13 cellular contexts compared by ENCODE assay signal in the genomic region with DNA sequence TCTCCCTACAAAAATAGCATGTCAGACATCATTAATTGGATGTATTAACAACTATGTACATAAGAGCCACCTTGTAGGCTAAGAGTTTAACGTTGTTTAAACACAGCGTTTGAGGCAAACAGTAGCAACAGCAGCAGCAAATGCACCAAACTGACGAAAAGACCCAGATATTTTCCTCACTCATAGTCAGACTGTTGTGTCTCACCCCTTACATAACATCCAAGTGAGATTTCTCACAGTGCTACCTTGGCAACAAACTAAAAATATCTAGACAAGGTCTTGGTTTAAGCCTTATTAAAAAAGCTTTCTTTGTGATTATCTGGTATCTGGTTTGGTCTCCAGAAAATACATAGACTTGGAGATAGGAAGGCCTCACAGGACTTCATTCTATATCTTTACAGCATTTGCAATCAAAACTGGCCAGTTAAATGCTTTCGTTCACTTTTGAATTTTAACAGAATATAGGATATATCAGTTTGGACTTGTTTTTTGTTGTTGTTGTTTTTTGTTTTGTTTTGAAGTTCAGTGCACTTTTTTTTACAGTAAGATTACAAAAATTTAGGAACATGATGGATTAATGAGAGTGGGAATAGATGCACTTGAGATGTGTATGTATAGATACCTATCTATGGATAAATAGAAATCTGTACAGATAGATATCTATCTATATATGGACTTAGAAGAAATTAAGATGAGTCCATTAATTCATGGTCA. TPM values are rescaled to one million over a fixed set of nuclear protein-coding genes. Genes with fewer than 3 reads are reported as not detected.
A peak's percentile ranks its signal among the peaks of the same experiment; 100 is the strongest.
DNase-seq lines count a peak whose midpoint lies in the region; ATAC-seq and TF ChIP-seq lines count a peak whose summit lies in the region.
"Had no signal": no experiment of that assay in that cellular context is flagged by ENCODE, and none has a peak within 500 bp of the region (broad histone marks: within the 10 kb centered on the region; RNA-seq: fewer than 3 reads in every experiment).

No MANE protein-coding gene starts in this region.

- TF ChIP-seq POLR2A in breast epithelium (IDR thresholded peaks at IDR 0.05) (no peak), tibial nerve (IDR thresholded peaks at IDR 0.05) (no peak)

- H3K36me3 ChIP-seq in breast epithelium, result no peaks in the 10 kb centered on the region
- no peaks in the 10 kb centered on the region for H3K36me3 ChIP-seq in colonic mucosa
- no peaks in the 10 kb centered on the region for H3K36me3 ChIP-seq in tibial nerve

- no peaks in the 10 kb centered on the region for H3K27me3 ChIP-seq in breast epithelium
- no peaks in the 10 kb centered on the region for H3K27me3 ChIP-seq in colonic mucosa
- no peaks in the 10 kb centered on the region for H3K27me3 ChIP-seq in tibial nerve

- peak overlapping the region; percentile 99 for H3K27ac ChIP-seq in breast epithelium
- peak overlapping the region; percentile 1 for H3K27ac ChIP-seq in colonic mucosa
- peak overlapping the region; percentile 90 to 98 (median 96) for H3K27ac ChIP-seq in tibial nerve
- H3K27ac ChIP-seq: A549 had no signal

- ATAC-seq in naive B cell (ENCODE audit: low read depth in 2 of 2), result no peak
- ATAC-seq: A549 had no signal

- DNase-seq in breast epithelium (ENCODE audit: low spot score in 2 of 2), result no peak
- no peak for DNase-seq in MCF 10A (ENCODE audit: unreplicated experiment)
- no peak for DNase-seq in colonic mucosa
- DNase-seq in naive B cell, result no peak
- no peak for DNase-seq in tibial nerve (ENCODE audit: low spot score in 2 of 2)
- DNase-seq in NCI-H2029 treated with DMSO at 0.1 percent for 48 hours (lab: John Stamatoyannopoulos, UW), result no peak
- no peak for DNase-seq in SK-N-DZ (ENCODE audit: low spot score)
- no peak for DNase-seq in NCI-H226
- DNase-seq: activated CD4-positive, alpha-beta memory T cell treated with anti-CD3 and anti-CD28 coated beads, Interleukin-2, amount 10 ng/mL, durations not matched to agents 7 days and 5 days; NCI-H1048; NCI-H748 treated with DMSO at 0.1 percent for 48 hours; posterior cingulate gyrus had no signal

- TF ChIP-seq EP300 in tibial nerve (IDR thresholded peaks at IDR 0.05), result no peak

- H3K36me3 Mint-ChIP-seq in MCF 10A (ENCODE audit: insufficient read depth, unreplicated experiment), result no peaks in the 10 kb centered on the region
- no peaks in the 10 kb centered on the region for H3K36me3 Mint-ChIP-seq in naive B cell

- POLR2A ChIA-PET in MCF 10A (lab: Yijun Ruan, JAX), result interaction anchor here (0.6 to 8.7 kb wide), 5 partner anchors 118 to 1361 kb away, joined by 3 to 72 read pairs (median 4); no protein-coding TSS in a partner anchor

- H3K4me1 Mint-ChIP-seq in MCF 10A (ENCODE audit: insufficient read depth, unreplicated experiment) (peaks cover 26% of the 10 kb centered on the region), naive B cell (peaks cover 41 to 57% (median 56%) of the 10 kb centered on the region in 3 donors)

- intact Hi-C loops in breast epithelium (cut with DNase I; ENCODE audit: low total_unique reads), result loop anchor here (10.0 kb wide), 1 partner anchor 164 kb away; no protein-coding TSS in a partner anchor
- intact Hi-C loops in MCF 10A (cut with micrococcal nuclease), result loop anchor here (5.0 kb wide), 2 partner anchors 163 to 582 kb away; a partner anchor contains a TSS
- intact Hi-C loops in colonic mucosa (cut with DNase I), result no loop called here

- H3K27me3 Mint-ChIP-seq in MCF 10A (ENCODE audit: insufficient read depth, unreplicated experiment) (peaks cover 10% of the 10 kb centered on the region), naive B cell (peaks cover 0 to 16% (median 12%) of the 10 kb centered on the region in 3 donors)

- WGBS in tibial nerve, 2 donors, result 71% methylated on average over 4 of the region's 4 CpGs

- H3K4me3 ChIP-seq in breast epithelium, result peak overlapping the region in 2 of 3 donors; percentile 72 to 83
- H3K4me3 ChIP-seq in colonic mucosa, result no peak overlapping the region
- no peak overlapping the region for H3K4me3 ChIP-seq in tibial nerve
- H3K4me3 ChIP-seq: A549 had no signal

- H3K4me1 ChIP-seq in breast epithelium (no peaks in the 10 kb centered on the region), colonic mucosa (no peaks in the 10 kb centered on the region), tibial nerve (peaks cover 0 to 67% (median 7%) of the 10 kb centered on the region in 4 donors)

- H3K9ac ChIP-seq in colonic mucosa (ENCODE audit: low read depth in 2 of 2, low read length in 2 of 2), result no peak overlapping the region

- H3K9me3 ChIP-seq in breast epithelium (no peaks in the 10 kb centered on the region), colonic mucosa (no peaks in the 10 kb centered on the region), tibial nerve (no peaks in the 10 kb centered on the region)
- H3K9me3 ChIP-seq: A549 had no signal

- TF ChIP-seq CTCF in breast epithelium (IDR thresholded peaks at IDR 0.05), result no peak
- no peak for TF ChIP-seq CTCF in MCF 10A (IDR thresholded peaks at IDR 0.05; ENCODE audit: unreplicated experiment)
- no peak for TF ChIP-seq CTCF in colonic mucosa (IDR thresholded peaks at IDR 0.05)
- no peak for TF ChIP-seq CTCF in tibial nerve (IDR thresholded peaks at IDR 0.05)

- CTCF ChIA-PET in MCF 10A (lab: Yijun Ruan, JAX), result interaction anchor here (0.6 to 8.0 kb wide), 16 partner anchors 12 to 574 kb away, joined by 3 to 78 read pairs (median 6); no protein-coding TSS in a partner anchor

- H3K4me3 Mint-ChIP-seq in MCF 10A (ENCODE audit: unreplicated experiment), result no peak overlapping the region
- peak overlapping the region in 5 of 8 donors; percentile 36 to 97 (median 87) for H3K4me3 Mint-ChIP-seq in naive B cell

- H3K27ac Mint-ChIP-seq in MCF 10A (ENCODE audit: low read depth, unreplicated experiment), result no peak overlapping the region
- peak overlapping the region in 4 of 6 donors; percentile 15 to 87 (median 36) for H3K27ac Mint-ChIP-seq in naive B cell
- H3K27ac Mint-ChIP-seq: activated CD4-positive, alpha-beta memory T cell treated with anti-CD3 and anti-CD28 coated beads, Interleukin-2, amount 10 ng/mL, durations not matched to agents 7 days and 5 days had no signal

- no TSS peak for BruUV-seq in MCF 10A (replicated peaks; lab: Mats Ljungman, UMichigan)

- H3K9me3 Mint-ChIP-seq in MCF 10A (ENCODE audit: unreplicated experiment), result no peaks in the 10 kb centered on the region
- H3K9me3 Mint-ChIP-seq in naive B cell, result no peaks in the 10 kb centered on the region
- H3K9me3 Mint-ChIP-seq: activated CD4-positive, alpha-beta memory T cell treated with anti-CD3 and anti-CD28 coated beads, Interleukin-2, amount 10 ng/mL, durations not matched to agents 7 days and 5 days had no signal

RNA-seq across cellular contexts. Expression of a gene that starts 4.1 kb away (rescaled TPM):
- total RNA-seq in breast epithelium, result 10 to 100 TPM in 1 of 3 donors, 1 to 10 TPM in 2; 5.6 to 29.7 (median 9.2) TPM
- total RNA-seq in MCF 10A (2022), result 1.1 and 3.4 TPM in 2 replicates
- 10 to 100 TPM; 13.3 to 31.8 TPM for total RNA-seq in colonic mucosa
- polyA plus RNA-seq in naive B cell (ENCODE audit: low read depth in 6 of 6), result 1 to 10 TPM in 4 of 6 donors, under 1 TPM in 1, not detected in 1; 0.56 to 5.7 (median 2.3) TPM
- 10 to 100 TPM in 2 of 4 donors, 1 to 10 TPM in 2; 6.5 to 12.7 (median 9.9) TPM for total RNA-seq in tibial nerve
- not detected in 2 replicates for polyA plus RNA-seq in SK-N-DZ (2014; cell fraction: cytosol; rRNA removed)
- polyA plus RNA-seq in SK-N-DZ (2014; cell fraction: nucleus; rRNA removed), result not detected in 2 replicates
- total RNA-seq: activated CD4-positive, alpha-beta memory T cell treated with anti-CD3 and anti-CD28 coated beads, Interleukin-2, amount 10 ng/mL, durations not matched to agents 7 days and 5 days had no signal

Comparison
In these comparisons a context has a peak if more than half of its experiments do, and no peak if none do; other contexts are left out.
1. H3K27ac ChIP-seq: peak in every context shown above with its lines; median percentile 99 in breast epithelium; 96 in tibial nerve; 1 in colonic mucosa.
2. H3K4me3 ChIP-seq: peak in breast epithelium (2 of 3); none in colonic mucosa (single experiment) and tibial nerve (0 of 4).